8 cellular contexts compared by ENCODE assay signal in genomic region chr9:114487607-114488300, GRCh38. TPM values are rescaled to one million over a fixed set of nuclear protein-coding genes. Genes with fewer than 3 reads are reported as not detected.
DNase-seq lines count a peak whose midpoint lies in the region; ATAC-seq and TF ChIP-seq lines count a peak whose summit lies in the region.

No MANE protein-coding gene starts in this region.

- H3K27ac Mint-ChIP-seq in naive thymus-derived CD4-positive, alpha-beta T cell: peak overlapping the region in 2 of 9 donors; percentile 8 to 57

- H3K27ac ChIP-seq in naive thymus-derived CD4-positive, alpha-beta T cell (ENCODE audit: low read depth, low read length): no peak overlapping the region
- H3K27ac ChIP-seq in thyroid gland: no peak overlapping the region

- peaks cover 0 to 2% (median 0%) of the 10 kb centered on the region in 11 donors for H3K9me3 Mint-ChIP-seq in naive thymus-derived CD4-positive, alpha-beta T cell

- H3K4me1 ChIP-seq in naive thymus-derived CD4-positive, alpha-beta T cell (ENCODE audit: control insufficient read depth in 2 of 2, insufficient read depth in 2 of 2, low read length in 2 of 2): peaks cover 0 to 9% of the 10 kb centered on the region in 2 donors
- no peaks in the 10 kb centered on the region for H3K4me1 ChIP-seq in thyroid gland

- no peaks in the 10 kb centered on the region for H3K36me3 Mint-ChIP-seq in naive thymus-derived CD4-positive, alpha-beta T cell

- no peaks in the 10 kb centered on the region for H3K36me3 ChIP-seq in naive thymus-derived CD4-positive, alpha-beta T cell (ENCODE audit: control insufficient read depth in 2 of 3, insufficient read depth in 3 of 3, low read length in 3 of 3)
- no peaks in the 10 kb centered on the region for H3K36me3 ChIP-seq in thyroid gland

- no peak for TF ChIP-seq POLR2A in thyroid gland (IDR thresholded peaks at IDR 0.05)

- H3K4me1 Mint-ChIP-seq in naive thymus-derived CD4-positive, alpha-beta T cell: peaks cover 0 to 30% (median 0%) of the 10 kb centered on the region in 7 donors

- POLR2A ChIA-PET in naive thymus-derived CD4-positive, alpha-beta T cell (lab: Charles Lee): interaction anchor here (1.0 kb wide), 1 partner anchor 163 kb away, joined by 7 read pairs; no protein-coding TSS in a partner anchor

- peak; percentile 46 for ATAC-seq in GM18873 (IDR thresholded peaks at IDR 0.05; ENCODE audit: low FRiP score, unreplicated experiment)
- ATAC-seq in HG03565 (IDR thresholded peaks at IDR 0.05; ENCODE audit: unreplicated experiment): peak; percentile 32
- peak; percentile 92 for ATAC-seq in naive thymus-derived CD4-positive, alpha-beta T cell

- CTCF ChIA-PET in naive thymus-derived CD4-positive, alpha-beta T cell (lab: Charles Lee): interaction anchor here (0.7 to 5.0 kb wide), 16 partner anchors 8 to 422 kb away, joined by 3 to 72 read pairs (median 4); partner anchors contain the start of gene WHRN

- no peak overlapping the region for H3K4me3 ChIP-seq in epithelial cell of proximal tubule (ENCODE audit: low read depth, low read length)
- no peak overlapping the region for H3K4me3 ChIP-seq in naive thymus-derived CD4-positive, alpha-beta T cell (ENCODE audit: low read length)
- no peak overlapping the region for H3K4me3 ChIP-seq in thyroid gland (replicated peaks in 1 of 3)

- intact Hi-C loops in naive thymus-derived CD4-positive, alpha-beta T cell (cut with micrococcal nuclease): loop anchor here (1.0 to 5.0 kb wide), 10 partner anchors 20 to 166 kb away; no protein-coding TSS in a partner anchor
- intact Hi-C loops in thyroid gland (cut with DNase I): loop anchor here (5.0 kb wide), 1 partner anchor 165 kb away; no protein-coding TSS in a partner anchor

- no peaks in the 10 kb centered on the region for H3K9me3 ChIP-seq in naive thymus-derived CD4-positive, alpha-beta T cell (ENCODE audit: control insufficient read depth in 2 of 3, low read length in 3 of 3)
- H3K9me3 ChIP-seq in thyroid gland: no peaks in the 10 kb centered on the region

- peak; percentile 86 for DNase-seq in Ammon's horn (ENCODE audit: low spot score)
- DNase-seq in NOMO-1 treated with DMSO at 0.1 percent for 48 hours (lab: John Stamatoyannopoulos, UW; ENCODE audit: unreplicated experiment): peak; percentile 53
- peak; percentile 55 for DNase-seq in activated CD8-positive, alpha-beta memory T cell treated with anti-CD3 and anti-CD28 coated beads, Interleukin-2, amount 50 U/mL, for 4 hours
- no peak for DNase-seq in epithelial cell of proximal tubule (ENCODE audit: low read depth)
- peak; percentile 25 to 80 (median 62) for DNase-seq in naive thymus-derived CD4-positive, alpha-beta T cell
- peak; percentile 61 to 64 for DNase-seq in thyroid gland

- H3K27me3 Mint-ChIP-seq in naive thymus-derived CD4-positive, alpha-beta T cell: peaks cover 0 to 4% (median 0%) of the 10 kb centered on the region in 5 donors

- 64 to 66% methylated on average over 6 of the region's 6 CpGs for WGBS in thyroid gland, 2 donors

- H3K27me3 ChIP-seq in naive thymus-derived CD4-positive, alpha-beta T cell (ENCODE audit: control insufficient read depth in 2 of 2, insufficient read depth in 2 of 2, low read length in 2 of 2): no peaks in the 10 kb centered on the region
- no peaks in the 10 kb centered on the region for H3K27me3 ChIP-seq in thyroid gland

- TF ChIP-seq CTCF in epithelial cell of proximal tubule (conservative IDR thresholded peaks at IDR 0.05; ENCODE audit: low read depth, low read length): peak; percentile 94
- peak; percentile 44 to 92 (median 86) for TF ChIP-seq CTCF in thyroid gland (IDR thresholded peaks at IDR 0.05)

- no peak overlapping the region for H3K4me3 Mint-ChIP-seq in naive thymus-derived CD4-positive, alpha-beta T cell

RNA-seq across cellular contexts. Expression of gene WHRN, which starts 17.5 kb away (rescaled TPM):
- 1.7 and 5.2 TPM in 2 replicates for total RNA-seq in epithelial cell of proximal tubule
- 10 to 100 TPM in 2 of 5 experiments, 1 to 10 TPM in 3; 1.1 to 24.0 (median 3.0) TPM for total RNA-seq in naive thymus-derived CD4-positive, alpha-beta T cell
- polyA plus RNA-seq in naive thymus-derived CD4-positive, alpha-beta T cell: under 1 TPM in 1 of 2 donors, not detected in 1; 0.12 TPM
- 10 to 100 TPM in 2 of 4 donors, 1 to 10 TPM in 2; 7.4 to 13.0 (median 10.9) TPM for total RNA-seq in thyroid gland

Comparison
In these comparisons a context has a peak if more than half of its experiments do, and no peak if none do; other contexts are left out.
1. ATAC-seq: peak in every context shown above with its lines; median percentile 92 in naive thymus-derived CD4-positive, alpha-beta T cell; 46 in GM18873; 32 in HG03565.